In the genomic region with DNA sequence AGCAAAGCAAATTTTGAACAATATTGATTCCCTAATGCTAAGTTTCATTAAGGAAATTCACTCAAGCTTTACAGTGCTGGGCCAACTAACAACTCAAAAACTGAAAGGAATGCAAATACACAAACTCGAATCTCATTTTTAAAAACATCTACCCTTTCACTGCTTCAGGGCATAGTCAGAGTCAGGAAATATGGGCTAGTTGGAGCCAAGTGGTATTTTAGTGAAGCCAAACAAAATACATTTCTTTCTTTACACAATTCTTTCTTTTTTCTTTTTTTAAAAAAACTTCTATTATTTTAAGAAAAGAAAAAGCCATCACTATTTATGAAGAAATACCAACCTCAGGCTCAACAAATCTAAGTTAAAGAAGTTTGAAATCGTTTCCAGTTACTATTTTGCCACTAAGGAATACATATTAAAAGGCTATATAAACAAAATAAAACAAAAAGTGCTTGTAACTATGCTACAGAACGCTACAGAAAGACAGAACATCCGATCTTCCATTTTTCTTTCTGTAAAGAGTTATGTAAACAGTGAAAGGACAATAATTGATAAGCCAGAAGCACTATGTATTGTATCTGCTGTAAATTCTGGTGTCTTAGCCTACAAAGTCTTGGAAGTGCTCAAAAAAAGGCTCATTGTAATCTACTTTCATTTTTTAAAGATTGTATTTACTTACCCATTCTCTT, we compare ENCODE assay signal across 17 cellular contexts.
DNase-seq lines count a peak whose midpoint lies in the region; ATAC-seq and TF ChIP-seq lines count a peak whose summit lies in the region.
"Had no signal": no experiment of that assay in that cellular context is flagged by ENCODE, and none has a peak within 500 bp of the region (broad histone marks: within the 10 kb centered on the region; RNA-seq: fewer than 3 reads in every experiment).

No MANE protein-coding gene starts in this region.

- H3K4me1 ChIP-seq in left ventricle myocardium inferior: peaks cover 50% of the 10 kb centered on the region
- peaks cover 10% of the 10 kb centered on the region for H3K4me1 ChIP-seq in upper lobe of right lung
- H3K4me1 ChIP-seq in CD8-positive, alpha-beta memory T cell (ENCODE audit: insufficient read depth, low read length): peaks cover 22% of the 10 kb centered on the region

- H3K36me3 ChIP-seq in left ventricle myocardium inferior (peaks cover 4% of the 10 kb centered on the region), upper lobe of right lung (no peaks in the 10 kb centered on the region)
- H3K36me3 ChIP-seq in CD8-positive, alpha-beta memory T cell (ENCODE audit: insufficient read depth, low read length): no peaks in the 10 kb centered on the region

- TF ChIP-seq CTCF in left ventricle myocardium inferior (IDR thresholded peaks at IDR 0.05; ENCODE audit: borderline replicate concordance) (no peak), fibroblast of pulmonary artery (IDR thresholded peaks at IDR 0.05; ENCODE audit: low read length, missing control alignments) (no peak), upper lobe of right lung (IDR thresholded peaks at IDR 0.05) (no peak)

- peaks cover 3% of the 10 kb centered on the region for H3K36me3 Mint-ChIP-seq in activated CD4-positive, alpha-beta memory T cell treated with anti-CD3 and anti-CD28 coated beads, Interleukin-2, amount 10 ng/mL, durations not matched to agents 7 days and 5 days (ENCODE audit: low read depth)
- H3K36me3 Mint-ChIP-seq in CD8-positive, alpha-beta memory T cell: no peaks in the 10 kb centered on the region

- peak overlapping the region; percentile 11 for H3K4me3 Mint-ChIP-seq in activated CD4-positive, alpha-beta memory T cell treated with anti-CD3 and anti-CD28 coated beads, Interleukin-2, amount 10 ng/mL, durations not matched to agents 7 days and 5 days
- H3K4me3 Mint-ChIP-seq in CD8-positive, alpha-beta memory T cell: peak overlapping the region in 1 of 7 donors; percentile 38
- H3K4me3 Mint-ChIP-seq: activated naive CD8-positive, alpha-beta T cell; T-helper 2 cell treated with Interferon-gamma antibody and Interleukin-4, amounts not matched to agents 5 μg/mL and 100 μg/mL, for 36 hours had no signal

- POLR2A ChIA-PET in activated CD4-positive, alpha-beta memory T cell treated with anti-CD3 and anti-CD28 coated beads, Interleukin-2, amount 10 ng/mL, durations not matched to agents 7 days and 5 days (lab: Charles Lee): interaction anchor here (1.2 to 1.7 kb wide), 3 partner anchors 11 to 118 kb away, joined by 3 read pairs; no protein-coding TSS in a partner anchor
- POLR2A ChIA-PET in CD8-positive, alpha-beta memory T cell (lab: Charles Lee): no interaction called here

- no peaks in the 10 kb centered on the region for H3K9me3 Mint-ChIP-seq in activated CD4-positive, alpha-beta memory T cell treated with anti-CD3 and anti-CD28 coated beads, Interleukin-2, amount 10 ng/mL, durations not matched to agents 7 days and 5 days
- no peaks in the 10 kb centered on the region for H3K9me3 Mint-ChIP-seq in CD8-positive, alpha-beta memory T cell
- H3K9me3 Mint-ChIP-seq: T-helper 2 cell treated with Interferon-gamma antibody and Interleukin-4, amounts not matched to agents 5 μg/mL and 100 μg/mL, for 36 hours had no signal

- H3K27me3 ChIP-seq in left ventricle myocardium inferior (ENCODE audit: low read depth): no peaks in the 10 kb centered on the region
- no peaks in the 10 kb centered on the region for H3K27me3 ChIP-seq in upper lobe of right lung
- H3K27me3 ChIP-seq in CD8-positive, alpha-beta memory T cell (ENCODE audit: insufficient read depth, low read length, poor library complexity, severe bottlenecking): no peaks in the 10 kb centered on the region

- CTCF ChIA-PET in activated CD4-positive, alpha-beta memory T cell treated with anti-CD3 and anti-CD28 coated beads, Interleukin-2, amount 10 ng/mL, durations not matched to agents 7 days and 5 days (lab: Charles Lee): interaction anchor here (1.2 to 1.8 kb wide), 2 partner anchors 9 to 217 kb away, joined by 3 to 5 read pairs; a partner anchor contains a TSS
- CTCF ChIA-PET in CD8-positive, alpha-beta memory T cell (lab: Charles Lee): interaction anchor here (1.8 kb wide), 1 partner anchor 9 kb away, joined by 7 read pairs; no protein-coding TSS in a partner anchor

- H3K27ac ChIP-seq in left ventricle myocardium inferior (replicated peaks) (peak overlapping the region; percentile 61), upper lobe of right lung (peak overlapping the region; percentile 18)
- no peak overlapping the region for H3K27ac ChIP-seq in CD8-positive, alpha-beta memory T cell (ENCODE audit: low read depth, low read length)

- H3K4me1 Mint-ChIP-seq in activated CD4-positive, alpha-beta memory T cell treated with anti-CD3 and anti-CD28 coated beads, Interleukin-2, amount 10 ng/mL, durations not matched to agents 7 days and 5 days: peaks cover 44% of the 10 kb centered on the region
- H3K4me1 Mint-ChIP-seq in CD8-positive, alpha-beta memory T cell: peaks cover 21 to 56% (median 25%) of the 10 kb centered on the region in 3 donors

- intact Hi-C loops in left ventricle myocardium inferior (cut with micrococcal nuclease) (loop anchor here (10.0 kb wide), 2 partner anchors 120 to 200 kb away; no protein-coding TSS in a partner anchor), Right ventricle myocardium superior (cut with DNase I) (no loop called here), upper lobe of right lung (cut with DNase I) (no loop called here)

- no peaks in the 10 kb centered on the region for H3K9me3 ChIP-seq in left ventricle myocardium inferior (replicated peaks)
- no peaks in the 10 kb centered on the region for H3K9me3 ChIP-seq in upper lobe of right lung
- no peaks in the 10 kb centered on the region for H3K9me3 ChIP-seq in CD8-positive, alpha-beta memory T cell (ENCODE audit: low read length)

- no peak overlapping the region for H3K4me3 ChIP-seq in left ventricle myocardium inferior
- no peak overlapping the region for H3K4me3 ChIP-seq in fibroblast of pulmonary artery (replicated peaks; ENCODE audit: low read depth, low read length)
- H3K4me3 ChIP-seq in upper lobe of right lung: no peak overlapping the region
- no peak overlapping the region for H3K4me3 ChIP-seq in CD8-positive, alpha-beta memory T cell (ENCODE audit: low read length)
- H3K4me3 ChIP-seq: smooth muscle cell had no signal

- H3K27ac Mint-ChIP-seq in activated CD4-positive, alpha-beta memory T cell treated with anti-CD3 and anti-CD28 coated beads, Interleukin-2, amount 10 ng/mL, durations not matched to agents 7 days and 5 days: no peak overlapping the region
- peak overlapping the region in 1 of 8 donors; percentile 84 for H3K27ac Mint-ChIP-seq in CD8-positive, alpha-beta memory T cell
- H3K27ac Mint-ChIP-seq: activated naive CD8-positive, alpha-beta T cell; T-helper 2 cell treated with Interferon-gamma antibody and Interleukin-4, amounts not matched to agents 5 μg/mL and 100 μg/mL, for 36 hours had no signal

- DNase-seq in left ventricle myocardium inferior (no peak), Right ventricle myocardium superior (no peak), fibroblast of pulmonary artery (ENCODE audit: low read depth) (peak; percentile 16), upper lobe of right lung (no peak), left lobe of liver (ENCODE audit: low spot score) (no peak)
- DNase-seq in activated CD4-positive, alpha-beta memory T cell treated with anti-CD3 and anti-CD28 coated beads, Interleukin-2, amount 10 ng/mL, durations not matched to agents 7 days and 5 days: no peak
- DNase-seq in CD8-positive, alpha-beta memory T cell: no peak
- DNase-seq: Caco-2; central memory CD4-positive, alpha-beta T cell; NCI-H1092 treated with DMSO at 0.1 percent for 48 hours; posterior cingulate gyrus; stimulated activated naive CD4-positive, alpha-beta T cell had no signal

- no peaks in the 10 kb centered on the region for H3K27me3 Mint-ChIP-seq in activated CD4-positive, alpha-beta memory T cell treated with anti-CD3 and anti-CD28 coated beads, Interleukin-2, amount 10 ng/mL, durations not matched to agents 7 days and 5 days
- peaks cover 0 to 2% of the 10 kb centered on the region in 2 donors for H3K27me3 Mint-ChIP-seq in CD8-positive, alpha-beta memory T cell
- H3K27me3 Mint-ChIP-seq: activated naive CD8-positive, alpha-beta T cell had no signal

- ATAC-seq in Right ventricle myocardium superior (ENCODE audit: poor library complexity) (no peak), upper lobe of right lung (no peak), left lobe of liver (no peak), HG03439 (IDR thresholded peaks at IDR 0.05; ENCODE audit: unreplicated experiment) (no peak)
- ATAC-seq: HepG2 had no signal
